ENCODE assay signal across 1 cellular context in genomic region chr6:99711925-99712324, GRCh38.
TF ChIP-seq lines count a peak whose summit lies in the region.

No MANE protein-coding gene starts in this region.

TF ChIP-seq in GM23338, 12 proteins besides CTCF, POLR2A, EP300 and RAD21 (continued from another document):
- TF ChIP-seq ZNF462 (CRISPR knock-in tag; IDR thresholded peaks at IDR 0.05), result no peak
- no peak for TF ChIP-seq REST (IDR thresholded peaks at IDR 0.05; ENCODE audit: unreplicated experiment)
- no peak for TF ChIP-seq POLR2AphosphoS5 (IDR thresholded peaks at IDR 0.05; ENCODE audit: low read depth)
- no peak for TF ChIP-seq ZNF331 (CRISPR knock-in tag; IDR thresholded peaks at IDR 0.05; ENCODE audit: low read depth)
- TF ChIP-seq EZH2 (IDR thresholded peaks at IDR 0.05; ENCODE audit: low read depth, unreplicated experiment), result no peak
- TF ChIP-seq STAT1 (IDR thresholded peaks at IDR 0.05; ENCODE audit: unreplicated experiment), result no peak
- TF ChIP-seq NANOG (IDR thresholded peaks at IDR 0.05; ENCODE audit: borderline replicate concordance), result no peak
- no peak for TF ChIP-seq CREB1 (CRISPR knock-in tag; IDR thresholded peaks at IDR 0.05; ENCODE audit: low read depth)
- TF ChIP-seq JUNB (IDR thresholded peaks at IDR 0.05; ENCODE audit: unreplicated experiment), result no peak
- TF ChIP-seq EZH2phosphoT487 (IDR thresholded peaks at IDR 0.05; ENCODE audit: unreplicated experiment), result no peak
